17 cellular contexts compared by ENCODE assay signal in genomic region chr12:1840561-1840960, GRCh38. TPM values are rescaled to one million over a fixed set of nuclear protein-coding genes. Genes with fewer than 3 reads are reported as not detected.
DNase-seq lines count a peak whose midpoint lies in the region; ATAC-seq and TF ChIP-seq lines count a peak whose summit lies in the region.
"Had no signal": no experiment of that assay in that cellular context is flagged by ENCODE, and none has a peak within 500 bp of the region (broad histone marks: within the 10 kb centered on the region; RNA-seq: fewer than 3 reads in every experiment).

No MANE protein-coding gene starts in this region.

- peaks cover 32% of the 10 kb centered on the region for H3K4me1 Mint-ChIP-seq in chondrocyte (ENCODE audit: low read depth)
- H3K4me1 Mint-ChIP-seq in nephron progenitor cell = peaks cover 83% of the 10 kb centered on the region
- peaks cover 3% of the 10 kb centered on the region for H3K4me1 Mint-ChIP-seq in activated naive CD8-positive, alpha-beta T cell treated with anti-CD3 and anti-CD28 coated beads, Interleukin-2, amount 50 U/mL, for 24 hours

- TF ChIP-seq POLR2A in spleen (IDR thresholded peaks at IDR 0.05) = no peak

- ATAC-seq in activated naive CD8-positive, alpha-beta T cell treated with anti-CD3 and anti-CD28 coated beads, Interleukin-2, amount 50 U/mL, for 24 hours = no peak
- ATAC-seq in HG03469 (IDR thresholded peaks at IDR 0.05; ENCODE audit: unreplicated experiment) (no peak), HG02884 (IDR thresholded peaks at IDR 0.05; ENCODE audit: unreplicated experiment) (no peak)

- H3K27ac Mint-ChIP-seq in chondrocyte (ENCODE audit: unreplicated experiment) = no peak overlapping the region
- no peak overlapping the region for H3K27ac Mint-ChIP-seq in nephron progenitor cell
- H3K27ac Mint-ChIP-seq in activated naive CD8-positive, alpha-beta T cell treated with anti-CD3 and anti-CD28 coated beads, Interleukin-2, amount 50 U/mL, for 24 hours = no peak overlapping the region
- H3K27ac Mint-ChIP-seq: CD4-positive, alpha-beta T cell had no signal

- H3K27me3 ChIP-seq in H7 (ENCODE audit: control insufficient read depth, insufficient read depth, low read length) (no peaks in the 10 kb centered on the region), spleen (replicated peaks in 1 of 7) (peaks cover 0 to 37% (median 6%) of the 10 kb centered on the region in 7 donors)

- no peaks in the 10 kb centered on the region for H3K9me3 Mint-ChIP-seq in chondrocyte (ENCODE audit: low read depth)
- H3K9me3 Mint-ChIP-seq in nephron progenitor cell = no peaks in the 10 kb centered on the region
- no peaks in the 10 kb centered on the region for H3K9me3 Mint-ChIP-seq in activated naive CD8-positive, alpha-beta T cell treated with anti-CD3 and anti-CD28 coated beads, Interleukin-2, amount 50 U/mL, for 24 hours
- H3K9me3 Mint-ChIP-seq: CD4-positive, alpha-beta T cell had no signal

- peaks cover 0 to 9% (median 3%) of the 10 kb centered on the region in 6 donors for H3K4me1 ChIP-seq in spleen
- H3K4me1 ChIP-seq: SJSA1 had no signal

- H3K27ac ChIP-seq in spleen = no peak overlapping the region
- H3K27ac ChIP-seq: RWPE1, SJSA1 had no signal

- DNase-seq in H7 (peak; percentile 44), chondrocyte (ENCODE audit: low spot score) (peak; percentile 53), nephron progenitor cell (no peak), spleen (peak; percentile 58), NCI-H526 (lab: John Stamatoyannopoulos, UW) (no peak)
- DNase-seq in activated naive CD8-positive, alpha-beta T cell treated with anti-CD3 and anti-CD28 coated beads, Interleukin-2, amount 50 U/mL, for 24 hours = no peak
- DNase-seq: CD4-positive, alpha-beta T cell; DND-41; GDM1; NCI-H146; NCI-H226; NK-92 treated with Interleukin-12 subunit alpha and Interleukin-12 subunit beta, amount 100 ng/mL, for 24 hours had no signal

- no peaks in the 10 kb centered on the region for H3K36me3 Mint-ChIP-seq in chondrocyte (ENCODE audit: low read depth)
- H3K36me3 Mint-ChIP-seq in nephron progenitor cell (ENCODE audit: low read depth) = no peaks in the 10 kb centered on the region
- no peaks in the 10 kb centered on the region for H3K36me3 Mint-ChIP-seq in activated naive CD8-positive, alpha-beta T cell treated with anti-CD3 and anti-CD28 coated beads, Interleukin-2, amount 50 U/mL, for 24 hours (ENCODE audit: low read depth)

- no peaks in the 10 kb centered on the region for H3K36me3 ChIP-seq in H7 (replicated peaks; ENCODE audit: control insufficient read depth, insufficient read depth, low read length)
- H3K36me3 ChIP-seq in spleen = no peaks in the 10 kb centered on the region
- H3K36me3 ChIP-seq: SJSA1 had no signal

- H3K4me3 Mint-ChIP-seq in chondrocyte (ENCODE audit: unreplicated experiment) = no peak overlapping the region
- peak overlapping the region; percentile 38 for H3K4me3 Mint-ChIP-seq in nephron progenitor cell
- no peak overlapping the region for H3K4me3 Mint-ChIP-seq in activated naive CD8-positive, alpha-beta T cell treated with anti-CD3 and anti-CD28 coated beads, Interleukin-2, amount 50 U/mL, for 24 hours
- H3K4me3 Mint-ChIP-seq: CD4-positive, alpha-beta T cell had no signal

- WGBS in spleen, 5 donors = 78 to 92% (median 86%) methylated on average over 9 of the region's 9 CpGs

- no peak for TF ChIP-seq CTCF in chondrocyte (IDR thresholded peaks at IDR 0.05)
- no peak for TF ChIP-seq CTCF in nephron progenitor cell (IDR thresholded peaks at IDR 0.05)
- TF ChIP-seq CTCF in spleen (IDR thresholded peaks at IDR 0.05 in 8 of 11, conservative IDR thresholded peaks at IDR 0.05 in 3 of 11) = no peak

- intact Hi-C loops in spleen (cut with DNase I; ENCODE audit: low total_unique reads) = no loop called here

- H3K27me3 Mint-ChIP-seq in chondrocyte (ENCODE audit: low read depth) (peaks cover 8% of the 10 kb centered on the region), nephron progenitor cell (ENCODE audit: low read depth, poor library complexity) (peaks cover 45% of the 10 kb centered on the region)
- peaks cover 4% of the 10 kb centered on the region for H3K27me3 Mint-ChIP-seq in activated naive CD8-positive, alpha-beta T cell treated with anti-CD3 and anti-CD28 coated beads, Interleukin-2, amount 50 U/mL, for 24 hours

- H3K9me3 ChIP-seq in spleen = no peaks in the 10 kb centered on the region
- H3K9me3 ChIP-seq: SJSA1 had no signal

- no peak overlapping the region for H3K4me3 ChIP-seq in H7 (ENCODE audit: insufficient read depth, low read depth, low read length)
- H3K4me3 ChIP-seq in spleen = no peak overlapping the region
- H3K4me3 ChIP-seq: SJSA1 had no signal

RNA-seq across cellular contexts. Expression of gene LRTM2, which starts 20.2 kb away (rescaled TPM):
- 0.42 TPM in 1 of 2 replicates, not detected in the other for total RNA-seq in H7 (2014; rRNA removed; shearing (Covaris generic))
- total RNA-seq in chondrocyte = not detected in 3 replicates
- total RNA-seq in spleen = under 1 TPM in 1 of 7 donors, not detected in 6; 0.12 TPM
- polyA plus RNA-seq in spleen = not detected
- total RNA-seq: A673, SJSA1 had no signal

Comparison
In these comparisons a context has a peak if more than half of its experiments do, and no peak if none do; other contexts are left out.
1. DNase-seq: peak in H7 (single experiment), chondrocyte (single experiment) and spleen (single experiment); none in nephron progenitor cell (single experiment), activated naive CD8-positive, alpha-beta T cell treated with anti-CD3 and anti-CD28 coated beads, Interleukin-2, amount 50 U/mL, for 24 hours (single experiment) and NCI-H526 (0 of 2).